In genomic region chr10:13163859-13164258, GRCh38 we compare ENCODE assay signal across 15 cellular contexts. TPM values are rescaled to one million over a fixed set of nuclear protein-coding genes. Genes with fewer than 3 reads are reported as not detected.
DNase-seq lines count a peak whose midpoint lies in the region; ATAC-seq and TF ChIP-seq lines count a peak whose summit lies in the region.
"Had no signal": no experiment of that assay in that cellular context is flagged by ENCODE, and none has a peak within 500 bp of the region (broad histone marks: within the 10 kb centered on the region; RNA-seq: fewer than 3 reads in every experiment).

No MANE protein-coding gene starts in this region.

- peak overlapping the region; percentile 45 for H3K4me3 Mint-ChIP-seq in activated T-cell treated with anti-CD3 and anti-CD28 coated beads, Interleukin-2, amount 50 U/mL, for 24 hours
- H3K4me3 Mint-ChIP-seq in activated T-cell treated with anti-CD3 and anti-CD28 coated beads, Interleukin-2, amount 50 U/mL, for 4 hours = no peak overlapping the region
- H3K4me3 Mint-ChIP-seq in brain (peak overlapping the region in 3 of 5 experiments; percentile 10 to 42 (median 20)), natural killer cell (no peak overlapping the region)
- H3K4me3 Mint-ChIP-seq: B cell had no signal

- H3K9me3 Mint-ChIP-seq in activated T-cell treated with anti-CD3 and anti-CD28 coated beads, Interleukin-2, amount 50 U/mL, for 24 hours = no peaks in the 10 kb centered on the region
- no peaks in the 10 kb centered on the region for H3K9me3 Mint-ChIP-seq in activated T-cell treated with anti-CD3 and anti-CD28 coated beads, Interleukin-2, amount 50 U/mL, for 4 hours
- no peaks in the 10 kb centered on the region for H3K9me3 Mint-ChIP-seq in brain
- no peaks in the 10 kb centered on the region for H3K9me3 Mint-ChIP-seq in natural killer cell
- H3K9me3 Mint-ChIP-seq: CD4-positive, alpha-beta memory T cell had no signal

- peaks cover 55% of the 10 kb centered on the region; the same call in 1 of the 2 replicates for H4K20me1 ChIP-seq in DND-41 (ENCODE audit: insufficient read depth, low read length)
- H4K20me1 ChIP-seq in Karpas-422 (ENCODE audit: insufficient read depth, low read depth, low read length) = no peaks in the 10 kb centered on the region

- H3K9me2 ChIP-seq in Karpas-422 (replicated peaks; ENCODE audit: insufficient read depth, low read length) = no peaks in the 10 kb centered on the region

- TF ChIP-seq CTCF in DND-41 (IDR thresholded peaks at IDR 0.05; ENCODE audit: borderline replicate concordance, extremely low read depth, low read length, poor library complexity, severe bottlenecking) (no peak), brain (conservative IDR thresholded peaks at IDR 0.05) (no peak), natural killer cell (IDR thresholded peaks at IDR 0.05) (no peak)

- no peak overlapping the region for H3K27ac ChIP-seq in DND-41 (ENCODE audit: low read length)
- no peak overlapping the region for H3K27ac ChIP-seq in Karpas-422 (ENCODE audit: low read length)
- H3K27ac ChIP-seq: C4-2B, HL-60 had no signal

- peaks cover 53% of the 10 kb centered on the region for H3K36me3 ChIP-seq in DND-41 (ENCODE audit: insufficient read depth, low read length)
- H3K36me3 ChIP-seq in Karpas-422 (ENCODE audit: insufficient read depth, low read length) = peaks cover 10% of the 10 kb centered on the region; the same call in 1 of the 2 replicates

- no peaks in the 10 kb centered on the region for H3K9me3 ChIP-seq in DND-41 (ENCODE audit: insufficient read depth, low read length, severe bottlenecking)
- H3K9me3 ChIP-seq in Karpas-422 (ENCODE audit: low read length) = no peaks in the 10 kb centered on the region

- intact Hi-C loops in natural killer cell (cut with micrococcal nuclease) = loop anchor here (5.0 kb wide), 2 partner anchors 67 to 188 kb away; no protein-coding TSS in a partner anchor

- H3K4me2 ChIP-seq in DND-41 (ENCODE audit: insufficient read depth, low read length) (peak overlapping the region; percentile 92; the same call in 1 of the 2 replicates), Karpas-422 (ENCODE audit: low read depth, low read length, poor library complexity, severe bottlenecking) (no peak overlapping the region)

- ATAC-seq in activated T-cell treated with anti-CD3 and anti-CD28 coated beads, Interleukin-2, amount 50 U/mL, for 4 hours = no peak
- no peak for ATAC-seq in DND-41 (ENCODE audit: insufficient read depth, low read depth)
- ATAC-seq in natural killer cell = no peak

- peaks cover 65% of the 10 kb centered on the region for H3K36me3 Mint-ChIP-seq in activated T-cell treated with anti-CD3 and anti-CD28 coated beads, Interleukin-2, amount 50 U/mL, for 24 hours (ENCODE audit: low read depth)
- H3K36me3 Mint-ChIP-seq in activated T-cell treated with anti-CD3 and anti-CD28 coated beads, Interleukin-2, amount 50 U/mL, for 4 hours (ENCODE audit: insufficient read depth) = no peaks in the 10 kb centered on the region
- H3K36me3 Mint-ChIP-seq in brain (no peaks in the 10 kb centered on the region), natural killer cell (no peaks in the 10 kb centered on the region)
- H3K36me3 Mint-ChIP-seq: CD4-positive, alpha-beta memory T cell had no signal

- peaks cover 34% of the 10 kb centered on the region for H3K4me1 ChIP-seq in DND-41 (ENCODE audit: insufficient read depth, low read length)
- H3K4me1 ChIP-seq in Karpas-422 (ENCODE audit: low read length) = peaks cover 23% of the 10 kb centered on the region

- H2AFZ ChIP-seq in DND-41 (ENCODE audit: low read depth, low read length) = no peak overlapping the region
- H2AFZ ChIP-seq in Karpas-422 (ENCODE audit: low read length) = no peak overlapping the region

- DNase-seq in activated T-cell treated with anti-CD3 and anti-CD28 coated beads, Interleukin-2, amount 50 U/mL, for 24 hours = no peak
- DNase-seq in activated T-cell treated with anti-CD3 and anti-CD28 coated beads, Interleukin-2, amount 50 U/mL, for 4 hours = no peak
- no peak for DNase-seq in DND-41
- no peak for DNase-seq in Karpas-422
- no peak for DNase-seq in natural killer cell
- no peak for DNase-seq in NCI-H2196 (lab: John Stamatoyannopoulos, UW; ENCODE audit: unreplicated experiment)
- DNase-seq in middle frontal gyrus (ENCODE audit: extremely low spot score, low spot score) = no peak
- DNase-seq: CD4-positive, alpha-beta memory T cell; DMS79 treated with DMSO at 0.1 percent for 48 hours; GDM1; HCEC 1CT had no signal

- H3K27me3 ChIP-seq in DND-41 (ENCODE audit: insufficient read depth, low read length, poor library complexity) (no peaks in the 10 kb centered on the region), Karpas-422 (ENCODE audit: low read length) (no peaks in the 10 kb centered on the region)

- H3K4me3 ChIP-seq in DND-41 (ENCODE audit: low read depth in 1 of 2, low read length in 2 of 2) (peak overlapping the region in 1 of 2 experiments; percentile 22; a peak in 1 of 4 replicates), Karpas-422 (ENCODE audit: low read length) (no peak overlapping the region)

- H3K27me3 Mint-ChIP-seq in activated T-cell treated with anti-CD3 and anti-CD28 coated beads, Interleukin-2, amount 50 U/mL, for 24 hours = no peaks in the 10 kb centered on the region
- H3K27me3 Mint-ChIP-seq in activated T-cell treated with anti-CD3 and anti-CD28 coated beads, Interleukin-2, amount 50 U/mL, for 4 hours (ENCODE audit: low read depth) = no peaks in the 10 kb centered on the region
- H3K27me3 Mint-ChIP-seq in brain (no peaks in the 10 kb centered on the region), natural killer cell (ENCODE audit: low read depth in 2 of 2) (no peaks in the 10 kb centered on the region)
- H3K27me3 Mint-ChIP-seq: B cell; CD4-positive, alpha-beta memory T cell had no signal

- H3K4me1 Mint-ChIP-seq in activated T-cell treated with anti-CD3 and anti-CD28 coated beads, Interleukin-2, amount 50 U/mL, for 24 hours (ENCODE audit: low read depth) = peaks cover 39% of the 10 kb centered on the region
- peaks cover 14% of the 10 kb centered on the region for H3K4me1 Mint-ChIP-seq in activated T-cell treated with anti-CD3 and anti-CD28 coated beads, Interleukin-2, amount 50 U/mL, for 4 hours (ENCODE audit: low read depth)
- H3K4me1 Mint-ChIP-seq in brain (peaks cover 25% of the 10 kb centered on the region), natural killer cell (peaks cover 21 to 27% of the 10 kb centered on the region in 2 donors)

- 0 out of 2 replicates have a peak overlapping the region, but pooled peaks have one; percentile 3 for H3K9ac ChIP-seq in DND-41 (ENCODE audit: low read depth, low read length)
- H3K9ac ChIP-seq in Karpas-422 (ENCODE audit: low read length) = peak overlapping the region; percentile 17; the same call in 1 of the 2 replicates

- H3K27ac Mint-ChIP-seq in activated T-cell treated with anti-CD3 and anti-CD28 coated beads, Interleukin-2, amount 50 U/mL, for 24 hours = no peak overlapping the region
- H3K27ac Mint-ChIP-seq in brain (no peak overlapping the region), natural killer cell (no peak overlapping the region)
- H3K27ac Mint-ChIP-seq: B cell had no signal

- peaks cover 72% of the 10 kb centered on the region for H3K79me2 ChIP-seq in DND-41 (ENCODE audit: insufficient read depth, low read length)
- peaks cover 70% of the 10 kb centered on the region for H3K79me2 ChIP-seq in Karpas-422 (ENCODE audit: low read length)

RNA-seq across cellular contexts. Expression of gene MCM10, which starts 2.5 kb away (rescaled TPM):
- 10 to 100 TPM; 39.3 to 66.9 (median 55.4) TPM for total RNA-seq in activated T-cell treated with anti-CD3 and anti-CD28 coated beads, Interleukin-2, amount 50 U/mL, for 4 hours
- 7.0 and 8.9 TPM in 2 replicates for total RNA-seq in Karpas-422 (2014; rRNA removed; shearing (Covaris generic); ENCODE audit: low replicate concordance)
- polyA plus RNA-seq in brain (ENCODE audit: insufficient read depth, low read depth, low replicate concordance) = 7.7 TPM
- total RNA-seq in natural killer cell = 1 to 10 TPM in 2 of 3 donors, under 1 TPM in 1; 0.73 to 2.9 (median 1.3) TPM
- polyA plus RNA-seq: CD4-positive, alpha-beta memory T cell had no signal

Comparison
In these comparisons a context has a peak if more than half of its experiments do, and no peak if none do; other contexts are left out.
1. H3K4me3 Mint-ChIP-seq: peak in activated T-cell treated with anti-CD3 and anti-CD28 coated beads, Interleukin-2, amount 50 U/mL, for 24 hours (single experiment) and brain (3 of 5); none in activated T-cell treated with anti-CD3 and anti-CD28 coated beads, Interleukin-2, amount 50 U/mL, for 4 hours (single experiment) and natural killer cell (single experiment).